ENCODE assay signal across 14 cellular contexts in the genomic region with DNA sequence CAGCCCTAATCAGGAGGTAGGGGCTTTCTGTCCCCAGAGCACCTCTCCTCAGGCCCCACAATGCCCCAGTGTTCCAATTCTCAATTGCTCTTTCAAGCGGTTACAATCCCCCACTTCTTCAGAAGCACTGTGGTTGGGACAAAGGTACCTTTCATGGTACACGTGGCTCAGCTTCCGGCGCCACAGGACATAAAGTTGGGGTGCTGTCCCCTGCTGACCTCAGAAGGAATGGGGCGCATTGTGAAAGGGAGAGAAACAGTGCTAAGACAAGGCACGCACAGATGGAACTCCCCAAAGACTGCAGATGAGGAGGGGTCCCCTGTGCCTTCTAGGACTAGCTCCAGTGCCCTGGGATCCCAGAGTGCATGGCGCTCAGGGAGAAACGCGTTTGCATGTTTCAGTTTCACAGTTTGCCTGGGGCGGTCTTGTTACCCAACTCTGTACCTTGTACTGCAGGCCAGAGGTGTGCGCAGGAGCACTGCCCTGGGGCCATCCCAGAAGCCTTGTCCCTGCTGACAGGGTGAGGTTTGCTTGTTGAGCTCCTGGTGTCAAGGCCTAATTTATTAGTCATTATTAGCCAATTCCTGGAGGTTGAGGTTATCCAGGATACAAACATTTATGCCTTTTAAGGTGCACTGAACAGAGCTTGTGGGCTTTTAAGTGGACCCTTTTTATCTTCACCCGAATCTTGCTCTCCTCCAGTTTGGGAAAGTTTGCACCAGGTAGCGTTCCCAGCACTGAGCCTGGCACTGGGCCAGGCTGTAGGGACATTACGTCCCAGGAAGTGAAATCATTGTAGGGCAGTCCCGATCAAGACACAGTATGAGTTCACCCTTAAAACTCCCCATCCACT. TPM values are rescaled to one million over a fixed set of nuclear protein-coding genes. Genes with fewer than 3 reads are reported as not detected.
DNase-seq lines count a peak whose midpoint lies in the region; TF ChIP-seq lines count a peak whose summit lies in the region.
"Had no signal": no experiment of that assay in that cellular context is flagged by ENCODE, and none has a peak within 500 bp of the region (broad histone marks: within the 10 kb centered on the region; RNA-seq: fewer than 3 reads in every experiment).

No MANE protein-coding gene starts in this region.

- no peaks in the 10 kb centered on the region for H4K20me1 ChIP-seq in hepatocyte (ENCODE audit: insufficient read depth, poor library complexity, severe bottlenecking)

- no peak for TF ChIP-seq CTCF in VCaP (conservative IDR thresholded peaks at IDR 0.05)
- no peak for TF ChIP-seq CTCF in hepatocyte (IDR thresholded peaks at IDR 0.05; ENCODE audit: poor library complexity)
- TF ChIP-seq CTCF in progenitor cell of endocrine pancreas (IDR thresholded peaks at IDR 0.05; ENCODE audit: unreplicated experiment) = no peak

- no peaks in the 10 kb centered on the region for H3K36me3 ChIP-seq in hepatocyte (replicated peaks; ENCODE audit: insufficient read depth, low read depth)
- H3K36me3 ChIP-seq: brain microvascular endothelial cell had no signal

- no peak overlapping the region for H3K4me3 ChIP-seq in hepatocyte

- no peak overlapping the region for H3K4me3 Mint-ChIP-seq in progenitor cell of endocrine pancreas (ENCODE audit: low read depth)
- H3K4me3 Mint-ChIP-seq: natural killer cell treated with Interleukin-12 subunit alpha and Interleukin-12 subunit beta and Interleukin-15 and Interleukin-18, amount 100 ng/mL, for 72 hours had no signal

- 72% methylated on average over 15 of the region's 15 CpGs for WGBS in hepatocyte (ENCODE audit: low lambda C conversion rate, missing lambda C conversion rate)

- peaks cover 4% of the 10 kb centered on the region for H3K9me3 Mint-ChIP-seq in progenitor cell of endocrine pancreas (ENCODE audit: low read depth)
- H3K9me3 Mint-ChIP-seq: natural killer cell treated with Interleukin-12 subunit alpha and Interleukin-12 subunit beta and Interleukin-15 and Interleukin-18, amount 100 ng/mL, for 72 hours had no signal

- no peaks in the 10 kb centered on the region for H3K27me3 Mint-ChIP-seq in progenitor cell of endocrine pancreas

- no peak overlapping the region for H3K27ac Mint-ChIP-seq in progenitor cell of endocrine pancreas
- H3K27ac Mint-ChIP-seq: natural killer cell treated with Interleukin-12 subunit alpha and Interleukin-12 subunit beta and Interleukin-15 and Interleukin-18, amount 100 ng/mL, for 72 hours had no signal

- H3K4me1 Mint-ChIP-seq in progenitor cell of endocrine pancreas (ENCODE audit: low read depth) = peaks cover 9% of the 10 kb centered on the region

- no peaks in the 10 kb centered on the region for H3K79me2 ChIP-seq in hepatocyte

- no peak overlapping the region for H2AFZ ChIP-seq in hepatocyte

- H3K36me3 Mint-ChIP-seq in progenitor cell of endocrine pancreas (ENCODE audit: insufficient read depth) = peaks cover 3% of the 10 kb centered on the region
- H3K36me3 Mint-ChIP-seq: natural killer cell treated with Interleukin-12 subunit alpha and Interleukin-12 subunit beta and Interleukin-15 and Interleukin-18, amount 100 ng/mL, for 72 hours had no signal

- H3K27ac ChIP-seq in VCaP = peak overlapping the region; percentile 14
- peak overlapping the region; percentile 82 for H3K27ac ChIP-seq in hepatocyte
- H3K27ac ChIP-seq: brain microvascular endothelial cell had no signal

- peak; percentile 67 for DNase-seq in ELF-1 (ENCODE audit: low read depth, low spot score)
- DNase-seq in hepatocyte (ENCODE audit: low spot score) = peak; percentile 69
- peak in 49 of 56 donors; percentile 9 to 90 (median 61) for DNase-seq in nucleus accumbens (lab: John Stamatoyannopoulos, UW)
- DNase-seq in DMS 273 (lab: John Stamatoyannopoulos, UW; ENCODE audit: unreplicated experiment) = no peak
- no peak for DNase-seq in progenitor cell of endocrine pancreas (ENCODE audit: low spot score, unreplicated experiment)
- no peak for DNase-seq in UCSD-AML1 (lab: John Stamatoyannopoulos, UW; ENCODE audit: unreplicated experiment)
- no peak for DNase-seq in activated CD4-positive, alpha-beta T cell treated with anti-CD3 and anti-CD28 coated beads, Interleukin-2, amount 50 U/mL, for 48 hours
- DNase-seq: brain microvascular endothelial cell, DMS79, NCI-H1694, SK-N-SH had no signal

- no peaks in the 10 kb centered on the region for H3K9me3 ChIP-seq in hepatocyte (ENCODE audit: low read depth)
- H3K9me3 ChIP-seq: SK-N-SH had no signal

- peak overlapping the region; percentile 54 for H3K4me2 ChIP-seq in hepatocyte
- H3K4me2 ChIP-seq: SK-N-SH had no signal

- H3K27me3 ChIP-seq in hepatocyte = no peaks in the 10 kb centered on the region
- H3K27me3 ChIP-seq: brain microvascular endothelial cell had no signal

- H3K9me2 ChIP-seq in hepatocyte (replicated peaks; ENCODE audit: insufficient read depth) = no peaks in the 10 kb centered on the region
- H3K9me2 ChIP-seq: SK-N-SH had no signal

- peaks cover 2% of the 10 kb centered on the region for H3K4me1 ChIP-seq in hepatocyte (ENCODE audit: insufficient read depth)

RNA-seq across cellular contexts. Expression of a gene that starts 7.6 kb away (rescaled TPM):
- not detected in 2 replicates for total RNA-seq in hepatocyte
- polyA plus RNA-seq in hepatocyte = 0.23 and 0.74 TPM in 2 replicates
- 0.29 and 0.38 TPM in 2 replicates for total RNA-seq in progenitor cell of endocrine pancreas
- total RNA-seq: H1 had no signal
- polyA plus RNA-seq: SK-N-SH had no signal

RNA-seq across cellular contexts. Expression of a gene that starts 45.8 kb away (rescaled TPM):
- total RNA-seq in hepatocyte = 95.7 and 101 TPM in 2 replicates
- 122 and 135 TPM in 2 replicates for polyA plus RNA-seq in hepatocyte
- total RNA-seq in progenitor cell of endocrine pancreas = 176 and 182 TPM in 2 replicates

RNA-seq across cellular contexts. Expression of a gene that starts 55.7 kb away (rescaled TPM):
- total RNA-seq in hepatocyte (12.4 and 13.4 TPM in 2 replicates), progenitor cell of endocrine pancreas (18.1 and 18.4 TPM in 2 replicates)
- 3.2 and 5.1 TPM in 2 replicates for polyA plus RNA-seq in hepatocyte

Comparison
In these comparisons a context has a peak if more than half of its experiments do, and no peak if none do; other contexts are left out.
1. DNase-seq: peak in ELF-1 (single experiment), hepatocyte (single experiment) and nucleus accumbens (49 of 56); none in DMS 273 (single experiment), progenitor cell of endocrine pancreas (single experiment), UCSD-AML1 (single experiment) and activated CD4-positive, alpha-beta T cell treated with anti-CD3 and anti-CD28 coated beads, Interleukin-2, amount 50 U/mL, for 48 hours (0 of 2).